In genomic region chrX:17635231-17635630, GRCh38 we compare ENCODE assay signal across 13 cellular contexts.
A peak's percentile ranks its signal among the peaks of the same experiment; 100 is the strongest.
DNase-seq lines count a peak whose midpoint lies in the region; ATAC-seq, FAIRE-seq and TF ChIP-seq lines count a peak whose summit lies in the region.
"Had no signal": no experiment of that assay in that cellular context is flagged by ENCODE, and none has a peak within 500 bp of the region (broad histone marks: within the 10 kb centered on the region; RNA-seq: fewer than 3 reads in every experiment).

No MANE protein-coding gene starts in this region.

- ATAC-seq in lower lobe of right lung: no peak
- ATAC-seq: activated CD8-positive, alpha-beta memory T cell treated with anti-CD3 and anti-CD28 coated beads, Interleukin-2, amount 10 ng/mL, durations not matched to agents 7 days and 5 days; gastroesophageal sphincter had no signal

- CTCF ChIA-PET in Caco-2 (lab: Charles Lee): no interaction called here

- no peak overlapping the region for H3K27ac ChIP-seq in lower lobe of right lung
- H3K27ac ChIP-seq: gastroesophageal sphincter, thoracic aorta had no signal

- no peaks in the 10 kb centered on the region for H3K27me3 Mint-ChIP-seq in Caco-2 (ENCODE audit: insufficient read depth, unreplicated experiment)
- H3K27me3 Mint-ChIP-seq: activated CD8-positive, alpha-beta memory T cell treated with anti-CD3 and anti-CD28 coated beads, Interleukin-2, amount 10 ng/mL, durations not matched to agents 7 days and 5 days had no signal

- H3K9me3 ChIP-seq in Caco-2 (no peaks in the 10 kb centered on the region), lower lobe of right lung (no peaks in the 10 kb centered on the region)
- H3K9me3 ChIP-seq: ascending aorta, gastroesophageal sphincter, thoracic aorta had no signal

- H3K4me1 ChIP-seq in Caco-2 (peaks cover 11% of the 10 kb centered on the region; the same call in 1 of the 2 replicates), lower lobe of right lung (no peaks in the 10 kb centered on the region)

- no peaks in the 10 kb centered on the region for H3K9me3 Mint-ChIP-seq in Caco-2 (ENCODE audit: unreplicated experiment)

- peak; percentile 77 to 91 for DNase-seq in Caco-2
- DNase-seq in NCI-H1436 treated with DMSO at 0.1 percent for 48 hours (lab: John Stamatoyannopoulos, UW): peak; percentile 4
- peak; percentile 85 for DNase-seq in astrocyte of the hippocampus (ENCODE audit: low read depth, low spot score)
- peak; percentile 39 for DNase-seq in kidney tubule cell (ENCODE audit: low spot score)
- DNase-seq in lower lobe of right lung: no peak
- DNase-seq in HTR-8/SVneo (ENCODE audit: insufficient read length, low spot score): no peak
- DNase-seq in HPDE6-E6E7 (ENCODE audit: extremely low spot score): no peak
- DNase-seq in amniotic stem cell (lab: John Stamatoyannopoulos, UW): no peak
- DNase-seq: activated CD8-positive, alpha-beta memory T cell treated with anti-CD3 and anti-CD28 coated beads, Interleukin-2, amount 10 ng/mL, durations not matched to agents 7 days and 5 days; stimulated activated CD4-positive, alpha-beta T cell treated with anti-CD3 and anti-CD28 coated beads, Interleukin-4, amount 100 ng/mL, for 4 hours had no signal

- no peaks in the 10 kb centered on the region for H3K36me3 ChIP-seq in Caco-2 (ENCODE audit: control insufficient read depth, insufficient read depth, low read length)
- H3K36me3 ChIP-seq in lower lobe of right lung: no peaks in the 10 kb centered on the region
- H3K36me3 ChIP-seq: ascending aorta, gastroesophageal sphincter, thoracic aorta had no signal

- H3K27me3 ChIP-seq in Caco-2 (replicated peaks; ENCODE audit: control insufficient read depth, insufficient read depth, low read length) (no peaks in the 10 kb centered on the region), lower lobe of right lung (ENCODE audit: low read depth) (no peaks in the 10 kb centered on the region)
- H3K27me3 ChIP-seq: ascending aorta, gastroesophageal sphincter had no signal

- POLR2A ChIA-PET in Caco-2 (lab: Charles Lee): no interaction called here

- peak overlapping the region; percentile 67 for H3K4me3 Mint-ChIP-seq in Caco-2 (ENCODE audit: unreplicated experiment)
- H3K4me3 Mint-ChIP-seq: activated CD8-positive, alpha-beta memory T cell treated with anti-CD3 and anti-CD28 coated beads, Interleukin-2, amount 10 ng/mL, durations not matched to agents 7 days and 5 days had no signal

- BruUV-seq in Caco-2 (replicated peaks; lab: Mats Ljungman, UMichigan): no TSS peak

- FAIRE-seq in HTR-8/SVneo (lab: Jason Lieb, UNC): no peak

- TF ChIP-seq CTCF in Caco-2 (IDR thresholded peaks at IDR 0.05; ENCODE audit: insufficient read depth in 1 of 2, low read depth in 1 of 2, low read length in 1 of 2, severe bottlenecking in 1 of 2, unreplicated experiment in 1 of 2) (no peak), lower lobe of right lung (IDR thresholded peaks at IDR 0.05) (no peak)

- H3K4me3 ChIP-seq in Caco-2 (ENCODE audit: low read depth, low read length) (peak overlapping the region; percentile 32), lower lobe of right lung (no peak overlapping the region)
- H3K4me3 ChIP-seq: ascending aorta, gastroesophageal sphincter, thoracic aorta had no signal

- H3K36me3 Mint-ChIP-seq in Caco-2 (ENCODE audit: insufficient read depth, unreplicated experiment): no peaks in the 10 kb centered on the region
- H3K36me3 Mint-ChIP-seq: activated CD8-positive, alpha-beta memory T cell treated with anti-CD3 and anti-CD28 coated beads, Interleukin-2, amount 10 ng/mL, durations not matched to agents 7 days and 5 days had no signal

- intact Hi-C loops in Caco-2 (cut with micrococcal nuclease; ENCODE audit: unreplicated experiment) (loop anchor here (2.0 kb wide), 1 partner anchor 40 kb away; no protein-coding TSS in a partner anchor), lower lobe of right lung (cut with DNase I) (no loop called here)

- peaks cover 17% of the 10 kb centered on the region for H3K4me1 Mint-ChIP-seq in Caco-2 (ENCODE audit: low read depth, unreplicated experiment)

- no peak overlapping the region for H3K27ac Mint-ChIP-seq in Caco-2 (ENCODE audit: unreplicated experiment)
- H3K27ac Mint-ChIP-seq: activated CD8-positive, alpha-beta memory T cell treated with anti-CD3 and anti-CD28 coated beads, Interleukin-2, amount 10 ng/mL, durations not matched to agents 7 days and 5 days had no signal

Comparison
In these comparisons a context has a peak if more than half of its experiments do, and no peak if none do; other contexts are left out.
1. DNase-seq: peak in Caco-2 (2 of 2), NCI-H1436 treated with DMSO at 0.1 percent for 48 hours (single experiment), astrocyte of the hippocampus (single experiment) and kidney tubule cell (single experiment); none in lower lobe of right lung (single experiment), HTR-8/SVneo (single experiment), HPDE6-E6E7 (single experiment) and amniotic stem cell (single experiment).